ENCODE assay signal across 13 cellular contexts in the genomic region with DNA sequence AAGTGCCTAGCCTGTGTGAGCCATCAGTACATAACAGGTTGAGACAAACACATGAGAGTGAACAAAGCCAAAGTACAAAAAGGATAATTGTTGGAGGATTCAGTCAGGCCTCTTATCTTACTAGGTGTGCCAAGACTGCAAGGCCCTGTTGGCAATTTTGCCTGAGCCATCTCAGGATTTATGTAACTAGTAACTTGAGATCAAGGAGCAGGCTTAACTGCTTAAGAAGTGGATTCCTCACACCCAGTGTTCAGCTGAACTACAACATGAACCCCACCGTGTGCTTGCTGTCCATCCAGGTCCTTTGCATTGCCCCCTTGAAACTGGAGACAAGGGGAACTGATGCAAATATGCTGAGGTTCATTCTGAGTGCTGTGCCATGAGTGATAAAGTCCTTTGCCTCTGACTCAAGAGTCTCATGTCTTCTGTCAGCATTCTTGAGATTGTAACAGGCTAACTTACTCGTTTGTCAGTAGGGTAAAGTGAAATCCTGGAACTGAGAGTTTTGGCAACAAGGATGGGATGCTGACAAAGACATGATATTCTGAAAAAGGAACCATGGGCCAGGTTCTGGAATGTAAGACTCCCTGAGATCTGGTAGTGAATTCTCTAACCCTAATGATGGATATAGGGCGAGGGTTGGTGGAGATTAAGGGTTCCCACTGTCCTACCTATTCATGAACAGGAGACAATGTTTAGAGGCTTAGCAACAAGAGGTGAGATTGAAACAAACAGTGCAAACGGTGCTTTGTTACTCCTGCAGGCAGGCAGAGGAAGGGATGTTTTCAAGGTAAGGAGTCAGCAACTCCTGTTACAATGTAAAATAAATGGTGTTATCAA. TPM values are rescaled to one million over a fixed set of nuclear protein-coding genes. Genes with fewer than 3 reads are reported as not detected.
DNase-seq lines count a peak whose midpoint lies in the region; ATAC-seq and TF ChIP-seq lines count a peak whose summit lies in the region.
"Had no signal": no experiment of that assay in that cellular context is flagged by ENCODE, and none has a peak within 500 bp of the region (broad histone marks: within the 10 kb centered on the region; RNA-seq: fewer than 3 reads in every experiment).

No MANE protein-coding gene starts in this region.

- H3K4me3 ChIP-seq in astrocyte of the spinal cord (ENCODE audit: low read depth, low read length) (no peak overlapping the region), suprapubic skin (no peak overlapping the region), PC-9 (no peak overlapping the region)
- H3K4me3 ChIP-seq: lung had no signal

- no peaks in the 10 kb centered on the region for H4K20me1 ChIP-seq in PC-9 (ENCODE audit: insufficient read depth)

- H3F3A ChIP-seq in PC-9 (ENCODE audit: insufficient read depth, low read depth) = no peaks in the 10 kb centered on the region

- H3K27me3 ChIP-seq in suprapubic skin (no peaks in the 10 kb centered on the region), PC-9 (ENCODE audit: insufficient read depth, low read depth) (no peaks in the 10 kb centered on the region)

- H2AFZ ChIP-seq in PC-9 = no peak overlapping the region

- H3K27ac Mint-ChIP-seq in activated T-cell treated with anti-CD3 and anti-CD28 coated beads, Interleukin-2, amount 50 U/mL, for 72 hours = peak overlapping the region; percentile 63
- H3K27ac Mint-ChIP-seq in activated T-cell treated with anti-CD3 and anti-CD28 coated beads, Interleukin-2, amount 50 U/mL, for 24 hours = no peak overlapping the region
- H3K27ac Mint-ChIP-seq: activated naive CD8-positive, alpha-beta T cell treated with anti-CD3 and anti-CD28 coated beads for 36 hours had no signal

- no peak for DNase-seq in activated T-cell treated with anti-CD3 and anti-CD28 coated beads, Interleukin-2, amount 50 U/mL, for 72 hours
- DNase-seq in activated T-cell treated with anti-CD3 and anti-CD28 coated beads, Interleukin-2, amount 50 U/mL, for 24 hours = no peak
- DNase-seq in astrocyte of the spinal cord (ENCODE audit: low read depth, low spot score) (peak; percentile 6), left colon (no peak), suprapubic skin (ENCODE audit: low spot score in 2 of 2) (no peak), PC-9 (no peak)
- no peak for DNase-seq in effector CD8-positive, alpha-beta T cell (lab: John Stamatoyannopoulos, UW)
- no peak for DNase-seq in effector CD4-positive, alpha-beta T cell
- DNase-seq: ACHN, NCI-H69, right cardiac atrium had no signal

- H3K4me3 Mint-ChIP-seq in activated T-cell treated with anti-CD3 and anti-CD28 coated beads, Interleukin-2, amount 50 U/mL, for 72 hours = peak overlapping the region in 1 of 2 donors; percentile 43
- H3K4me3 Mint-ChIP-seq in activated T-cell treated with anti-CD3 and anti-CD28 coated beads, Interleukin-2, amount 50 U/mL, for 24 hours = no peak overlapping the region
- H3K4me3 Mint-ChIP-seq: activated naive CD8-positive, alpha-beta T cell treated with anti-CD3 and anti-CD28 coated beads for 36 hours had no signal

- peaks cover 2% of the 10 kb centered on the region for H3K27me3 Mint-ChIP-seq in activated T-cell treated with anti-CD3 and anti-CD28 coated beads, Interleukin-2, amount 50 U/mL, for 72 hours (ENCODE audit: low read depth)
- H3K27me3 Mint-ChIP-seq in activated T-cell treated with anti-CD3 and anti-CD28 coated beads, Interleukin-2, amount 50 U/mL, for 24 hours = no peaks in the 10 kb centered on the region
- H3K27me3 Mint-ChIP-seq: activated naive CD8-positive, alpha-beta T cell treated with anti-CD3 and anti-CD28 coated beads for 36 hours had no signal

- POLR2A ChIA-PET in PC-9 (lab: Charles Lee; ENCODE audit: unreplicated experiment) = no interaction called here

- H3K9me2 ChIP-seq in PC-9 (ENCODE audit: insufficient read depth) = no peaks in the 10 kb centered on the region

- peaks cover 3% of the 10 kb centered on the region in 2 donors for H3K36me3 Mint-ChIP-seq in activated T-cell treated with anti-CD3 and anti-CD28 coated beads, Interleukin-2, amount 50 U/mL, for 72 hours (ENCODE audit: insufficient read depth in 2 of 2)
- H3K36me3 Mint-ChIP-seq in activated T-cell treated with anti-CD3 and anti-CD28 coated beads, Interleukin-2, amount 50 U/mL, for 24 hours (ENCODE audit: low read depth) = peaks cover 24% of the 10 kb centered on the region

- H3K4me2 ChIP-seq in PC-9 = no peak overlapping the region

- no peak for TF ChIP-seq POLR2A in suprapubic skin (IDR thresholded peaks at IDR 0.05)

- H3K27ac ChIP-seq in suprapubic skin (peak overlapping the region; percentile 39), PC-9 (no peak overlapping the region)

- TF ChIP-seq EP300 in suprapubic skin (IDR thresholded peaks at IDR 0.05) = no peak

- BruUV-seq in PC-9 (replicated peaks; lab: Mats Ljungman, UMichigan) = no TSS peak

- TF ChIP-seq CTCF in astrocyte of the spinal cord (IDR thresholded peaks at IDR 0.05; ENCODE audit: low read depth, low read length) (no peak), suprapubic skin (IDR thresholded peaks at IDR 0.05) (no peak), PC-9 (conservative IDR thresholded peaks at IDR 0.05) (no peak)

- ATAC-seq in activated T-cell treated with anti-CD3 and anti-CD28 coated beads, Interleukin-2, amount 50 U/mL, for 72 hours (replicated peaks in 1 of 2) = peak; percentile 47 to 77
- peak; percentile 23 for ATAC-seq in left colon
- ATAC-seq: right cardiac atrium had no signal

- WGBS in suprapubic skin = 60% methylated on average over 3 of the region's 4 CpGs

- H3K9me3 Mint-ChIP-seq in activated T-cell treated with anti-CD3 and anti-CD28 coated beads, Interleukin-2, amount 50 U/mL, for 72 hours = no peaks in the 10 kb centered on the region
- H3K9me3 Mint-ChIP-seq in activated T-cell treated with anti-CD3 and anti-CD28 coated beads, Interleukin-2, amount 50 U/mL, for 24 hours = no peaks in the 10 kb centered on the region
- H3K9me3 Mint-ChIP-seq: activated naive CD8-positive, alpha-beta T cell treated with anti-CD3 and anti-CD28 coated beads for 36 hours had no signal

- intact Hi-C loops in left colon (cut with DNase I, micrococcal nuclease) (no loop called here), PC-9 (cut with micrococcal nuclease; ENCODE audit: unreplicated experiment) (no loop called here)

- H3K36me3 ChIP-seq in suprapubic skin (peaks cover 10% of the 10 kb centered on the region), PC-9 (ENCODE audit: low read depth) (peaks cover 9% of the 10 kb centered on the region; the same call in 1 of the 2 replicates)

- in situ Hi-C loops in astrocyte of the spinal cord (cut with HindIII; ENCODE audit: low sequenced_read_pairs) = no loop called here

- H3K4me1 ChIP-seq in suprapubic skin = peaks cover 11% of the 10 kb centered on the region
- H3K4me1 ChIP-seq in PC-9 (replicated peaks; ENCODE audit: insufficient read depth) = no peaks in the 10 kb centered on the region

- CTCF ChIA-PET in PC-9 (lab: Charles Lee) = no interaction called here

- H3K9me3 ChIP-seq in suprapubic skin (no peaks in the 10 kb centered on the region), PC-9 (ENCODE audit: insufficient read depth, low read depth) (no peaks in the 10 kb centered on the region)

- H3K79me2 ChIP-seq in PC-9 (ENCODE audit: low read depth) = no peaks in the 10 kb centered on the region

- H3K4me1 Mint-ChIP-seq in activated T-cell treated with anti-CD3 and anti-CD28 coated beads, Interleukin-2, amount 50 U/mL, for 72 hours (ENCODE audit: low read depth) = peaks cover 21% of the 10 kb centered on the region
- peaks cover 20% of the 10 kb centered on the region for H3K4me1 Mint-ChIP-seq in activated T-cell treated with anti-CD3 and anti-CD28 coated beads, Interleukin-2, amount 50 U/mL, for 24 hours (ENCODE audit: low read depth)

RNA-seq across cellular contexts. Expression of a gene that starts 44.1 kb away (rescaled TPM):
- total RNA-seq in activated T-cell treated with anti-CD3 and anti-CD28 coated beads, Interleukin-2, amount 50 U/mL, for 72 hours = 10 to 100 TPM; 33.8 to 35.5 TPM
- total RNA-seq in left colon (10 to 100 TPM; 29.7 to 34.3 TPM), suprapubic skin (10 to 100 TPM; 11.6 to 70.6 (median 17.8) TPM), PC-9 (2021) (39.4 and 41.7 TPM in 2 replicates)
